In genomic region chr11:58204042-58204441, GRCh38 we compare ENCODE assay signal across 3 cellular contexts. TPM values are rescaled to one million over a fixed set of nuclear protein-coding genes. Genes with fewer than 3 reads are reported as not detected.
"Had no signal": no experiment of that assay in that cellular context is flagged by ENCODE, and none has a peak within 500 bp of the region (broad histone marks: within the 10 kb centered on the region; RNA-seq: fewer than 3 reads in every experiment).

Gene OR1S2, minus strand, starts transcription at chr11:58204142. Its CDS starts 0 bp downstream, at chr11:58204142.

- DNase-seq: GDM1, GF-D8 had no signal

- H3K4me3 ChIP-seq: GM12878 had no signal

RNA-seq across cellular contexts. Expression of gene OR1S2, which starts in this region (rescaled TPM):
- total RNA-seq: GM12878 had no signal
- polyA plus RNA-seq: GM12878 had no signal
